In the genomic region with DNA sequence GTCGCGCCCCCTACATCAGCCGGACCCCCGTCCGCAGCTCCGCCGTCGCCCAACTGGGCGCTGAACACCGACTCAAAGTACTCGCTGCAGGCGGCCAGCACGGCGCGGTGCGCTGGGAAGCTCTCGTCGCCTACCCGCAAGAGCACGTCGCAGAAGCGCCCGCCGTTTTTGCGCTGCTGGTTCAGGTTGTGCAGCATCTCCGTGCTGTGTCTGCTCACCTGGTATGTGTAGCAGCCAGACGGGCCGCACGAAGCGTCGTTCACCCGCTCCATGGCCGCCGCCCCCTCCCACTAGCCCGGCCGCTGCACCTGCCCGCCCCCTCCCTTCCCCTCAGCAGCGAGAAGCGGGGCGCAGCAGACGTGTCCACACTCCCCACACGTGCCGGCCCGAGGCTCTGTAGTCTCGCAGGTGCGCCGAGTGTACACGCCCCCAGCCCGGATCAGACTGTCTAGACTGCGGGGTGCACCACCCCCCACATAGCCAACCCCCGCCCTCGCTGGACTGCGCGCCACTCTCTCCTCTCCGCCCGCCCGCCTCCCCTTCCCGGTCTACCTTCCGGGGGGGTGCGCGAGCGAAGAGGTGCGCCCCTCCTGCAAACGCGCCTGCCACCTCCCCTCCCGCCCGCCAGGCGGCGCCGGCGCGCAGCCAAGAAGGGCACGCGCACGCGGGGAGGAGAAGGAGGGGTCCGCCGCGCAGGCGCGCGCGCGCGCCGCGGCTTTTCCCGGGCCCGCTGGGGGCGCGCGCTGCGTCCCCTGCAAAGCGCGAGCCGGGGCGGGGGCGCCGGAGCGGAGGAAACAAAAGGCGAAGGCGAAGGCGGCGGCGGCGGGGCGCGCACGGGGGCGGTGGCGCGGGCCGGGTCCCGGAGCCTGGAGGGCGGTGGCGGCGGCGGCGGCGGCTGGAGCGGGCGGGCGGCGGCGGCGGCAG, we compare ENCODE assay signal across 2 cellular contexts.
TF ChIP-seq lines count a peak whose summit lies in the region.

No MANE protein-coding gene starts in this region.

TF ChIP-seq in GM23338, 12 proteins besides CTCF, POLR2A, EP300 and RAD21:
- TF ChIP-seq CREB1 (CRISPR knock-in tag; IDR thresholded peaks at IDR 0.05; ENCODE audit: low read depth) (0 out of 2 replicates have a peak, but pooled peaks have one; percentile 40), POLR2AphosphoS5 (IDR thresholded peaks at IDR 0.05; ENCODE audit: low read depth) (peak; percentile 55)
- TF ChIP-seq, protein P1, sequence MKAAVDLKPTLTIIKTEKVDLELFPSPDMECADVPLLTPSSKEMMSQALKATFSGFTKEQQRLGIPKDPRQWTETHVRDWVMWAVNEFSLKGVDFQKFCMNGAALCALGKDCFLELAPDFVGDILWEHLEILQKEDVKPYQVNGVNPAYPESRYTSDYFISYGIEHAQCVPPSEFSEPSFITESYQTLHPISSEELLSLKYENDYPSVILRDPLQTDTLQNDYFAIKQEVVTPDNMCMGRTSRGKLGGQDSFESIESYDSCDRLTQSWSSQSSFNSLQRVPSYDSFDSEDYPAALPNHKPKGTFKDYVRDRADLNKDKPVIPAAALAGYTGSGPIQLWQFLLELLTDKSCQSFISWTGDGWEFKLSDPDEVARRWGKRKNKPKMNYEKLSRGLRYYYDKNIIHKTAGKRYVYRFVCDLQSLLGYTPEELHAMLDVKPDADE (IDR thresholded peaks at IDR 0.05), result peak; percentile 20; the same call in 1 of the 2 replicates
- TF ChIP-seq, protein P2, sequence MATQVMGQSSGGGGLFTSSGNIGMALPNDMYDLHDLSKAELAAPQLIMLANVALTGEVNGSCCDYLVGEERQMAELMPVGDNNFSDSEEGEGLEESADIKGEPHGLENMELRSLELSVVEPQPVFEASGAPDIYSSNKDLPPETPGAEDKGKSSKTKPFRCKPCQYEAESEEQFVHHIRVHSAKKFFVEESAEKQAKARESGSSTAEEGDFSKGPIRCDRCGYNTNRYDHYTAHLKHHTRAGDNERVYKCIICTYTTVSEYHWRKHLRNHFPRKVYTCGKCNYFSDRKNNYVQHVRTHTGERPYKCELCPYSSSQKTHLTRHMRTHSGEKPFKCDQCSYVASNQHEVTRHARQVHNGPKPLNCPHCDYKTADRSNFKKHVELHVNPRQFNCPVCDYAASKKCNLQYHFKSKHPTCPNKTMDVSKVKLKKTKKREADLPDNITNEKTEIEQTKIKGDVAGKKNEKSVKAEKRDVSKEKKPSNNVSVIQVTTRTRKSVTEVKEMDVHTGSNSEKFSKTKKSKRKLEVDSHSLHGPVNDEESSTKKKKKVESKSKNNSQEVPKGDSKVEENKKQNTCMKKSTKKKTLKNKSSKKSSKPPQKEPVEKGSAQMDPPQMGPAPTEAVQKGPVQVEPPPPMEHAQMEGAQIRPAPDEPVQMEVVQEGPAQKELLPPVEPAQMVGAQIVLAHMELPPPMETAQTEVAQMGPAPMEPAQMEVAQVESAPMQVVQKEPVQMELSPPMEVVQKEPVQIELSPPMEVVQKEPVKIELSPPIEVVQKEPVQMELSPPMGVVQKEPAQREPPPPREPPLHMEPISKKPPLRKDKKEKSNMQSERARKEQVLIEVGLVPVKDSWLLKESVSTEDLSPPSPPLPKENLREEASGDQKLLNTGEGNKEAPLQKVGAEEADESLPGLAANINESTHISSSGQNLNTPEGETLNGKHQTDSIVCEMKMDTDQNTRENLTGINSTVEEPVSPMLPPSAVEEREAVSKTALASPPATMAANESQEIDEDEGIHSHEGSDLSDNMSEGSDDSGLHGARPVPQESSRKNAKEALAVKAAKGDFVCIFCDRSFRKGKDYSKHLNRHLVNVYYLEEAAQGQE (IDR thresholded peaks at IDR 0.05; ENCODE audit: unreplicated experiment), result no peak
TF ChIP-seq in GM23338: peak in this region for 3.

TF ChIP-seq in SK-N-SH, 30 proteins besides CTCF, POLR2A, EP300 and RAD21:
- TF ChIP-seq CHD2 (IDR thresholded peaks at IDR 0.05; ENCODE audit: low read length, partially characterized antibody), result peak; percentile 23
- no peak for TF ChIP-seq TCF12 (IDR thresholded peaks at IDR 0.05)
- 0 out of 2 replicates have a peak, but pooled peaks have one; percentile 45 for TF ChIP-seq SIN3A (IDR thresholded peaks at IDR 0.05; ENCODE audit: borderline replicate concordance, low read depth, low read length)
- TF ChIP-seq, protein P3, sequence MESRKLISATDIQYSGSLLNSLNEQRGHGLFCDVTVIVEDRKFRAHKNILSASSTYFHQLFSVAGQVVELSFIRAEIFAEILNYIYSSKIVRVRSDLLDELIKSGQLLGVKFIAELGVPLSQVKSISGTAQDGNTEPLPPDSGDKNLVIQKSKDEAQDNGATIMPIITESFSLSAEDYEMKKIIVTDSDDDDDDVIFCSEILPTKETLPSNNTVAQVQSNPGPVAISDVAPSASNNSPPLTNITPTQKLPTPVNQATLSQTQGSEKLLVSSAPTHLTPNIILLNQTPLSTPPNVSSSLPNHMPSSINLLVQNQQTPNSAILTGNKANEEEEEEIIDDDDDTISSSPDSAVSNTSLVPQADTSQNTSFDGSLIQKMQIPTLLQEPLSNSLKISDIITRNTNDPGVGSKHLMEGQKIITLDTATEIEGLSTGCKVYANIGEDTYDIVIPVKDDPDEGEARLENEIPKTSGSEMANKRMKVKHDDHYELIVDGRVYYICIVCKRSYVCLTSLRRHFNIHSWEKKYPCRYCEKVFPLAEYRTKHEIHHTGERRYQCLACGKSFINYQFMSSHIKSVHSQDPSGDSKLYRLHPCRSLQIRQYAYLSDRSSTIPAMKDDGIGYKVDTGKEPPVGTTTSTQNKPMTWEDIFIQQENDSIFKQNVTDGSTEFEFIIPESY (IDR thresholded peaks at IDR 0.05; ENCODE audit: borderline replicate concordance, low read depth), result no peak
- TF ChIP-seq, protein P4, sequence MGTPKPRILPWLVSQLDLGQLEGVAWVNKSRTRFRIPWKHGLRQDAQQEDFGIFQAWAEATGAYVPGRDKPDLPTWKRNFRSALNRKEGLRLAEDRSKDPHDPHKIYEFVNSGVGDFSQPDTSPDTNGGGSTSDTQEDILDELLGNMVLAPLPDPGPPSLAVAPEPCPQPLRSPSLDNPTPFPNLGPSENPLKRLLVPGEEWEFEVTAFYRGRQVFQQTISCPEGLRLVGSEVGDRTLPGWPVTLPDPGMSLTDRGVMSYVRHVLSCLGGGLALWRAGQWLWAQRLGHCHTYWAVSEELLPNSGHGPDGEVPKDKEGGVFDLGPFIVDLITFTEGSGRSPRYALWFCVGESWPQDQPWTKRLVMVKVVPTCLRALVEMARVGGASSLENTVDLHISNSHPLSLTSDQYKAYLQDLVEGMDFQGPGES (IDR thresholded peaks at IDR 0.05; ENCODE audit: low read depth, low read length), result no peak
- peak; percentile 80 for TF ChIP-seq NRF1 (IDR thresholded peaks at IDR 0.05; ENCODE audit: low read depth, low read length)
- no peak; the same call in 1 of the 2 replicates for TF ChIP-seq RCOR1 (IDR thresholded peaks at IDR 0.05; ENCODE audit: low read length)
- TF ChIP-seq MXI1 (IDR thresholded peaks at IDR 0.05; ENCODE audit: low read depth, low read length), result peak; percentile 72
- TF ChIP-seq SMC3 (IDR thresholded peaks at IDR 0.05; ENCODE audit: low read depth, low read length), result peak; percentile 56
- no peak for TF ChIP-seq TEAD4 (IDR thresholded peaks at IDR 0.05; ENCODE audit: borderline replicate concordance, insufficient read depth)
- no peak for TF ChIP-seq YY1 (IDR thresholded peaks at IDR 0.05; ENCODE audit: low read depth)
